In the genomic region with DNA sequence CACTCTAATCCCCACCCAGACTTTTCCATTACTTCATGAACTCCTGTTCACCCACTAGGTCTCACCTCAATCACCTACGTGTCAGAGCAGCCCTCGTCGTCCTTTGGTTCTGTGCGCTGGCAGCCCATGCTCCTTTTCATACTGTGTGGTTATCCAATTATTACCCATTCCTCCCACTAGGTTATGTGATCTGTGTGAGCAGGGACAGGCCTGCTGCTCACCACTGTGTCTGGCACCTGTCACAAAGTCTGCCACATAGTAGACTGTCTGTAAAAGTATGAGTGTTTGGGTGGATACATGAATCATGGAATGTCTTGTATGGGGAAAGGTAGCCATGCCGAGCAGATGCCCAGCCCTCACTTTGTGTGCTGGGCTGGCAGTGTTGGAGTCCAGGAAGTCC, we compare ENCODE assay signal across 22 cellular contexts. TPM values are rescaled to one million over a fixed set of nuclear protein-coding genes. Genes with fewer than 3 reads are reported as not detected.
DNase-seq lines count a peak whose midpoint lies in the region; ATAC-seq and TF ChIP-seq lines count a peak whose summit lies in the region.
"Had no signal": no experiment of that assay in that cellular context is flagged by ENCODE, and none has a peak within 500 bp of the region (broad histone marks: within the 10 kb centered on the region; RNA-seq: fewer than 3 reads in every experiment).

No MANE protein-coding gene starts in this region.

- H2AFZ ChIP-seq in smooth muscle cell (ENCODE audit: low read depth) = no peak overlapping the region

- peaks cover 20% of the 10 kb centered on the region for H3K27me3 Mint-ChIP-seq in stimulated activated naive CD8-positive, alpha-beta T cell treated with anti-CD3 and anti-CD28 coated beads, Interleukin-15, amount 100 ng/mL, for 72 hours
- peaks cover 4% of the 10 kb centered on the region for H3K27me3 Mint-ChIP-seq in glutamatergic neuron (ENCODE audit: unreplicated experiment)

- H3K4me3 Mint-ChIP-seq in stimulated activated naive CD8-positive, alpha-beta T cell treated with anti-CD3 and anti-CD28 coated beads, Interleukin-15, amount 100 ng/mL, for 72 hours = no peak overlapping the region
- H3K4me3 Mint-ChIP-seq in glutamatergic neuron (ENCODE audit: unreplicated experiment) = no peak overlapping the region
- H3K4me3 Mint-ChIP-seq: B cell; CD8-positive, alpha-beta T cell had no signal

- H3K79me2 ChIP-seq in smooth muscle cell (ENCODE audit: low read depth) = no peaks in the 10 kb centered on the region

- no peak overlapping the region for H3K4me2 ChIP-seq in smooth muscle cell
- H3K4me2 ChIP-seq: KMS-11 had no signal

- no peak overlapping the region for H3K9ac ChIP-seq in smooth muscle cell (ENCODE audit: low read depth)
- H3K9ac ChIP-seq: KMS-11 had no signal

- H3K4me3 ChIP-seq in smooth muscle cell = no peak overlapping the region

- H3F3A ChIP-seq in smooth muscle cell (ENCODE audit: low read depth) = no peaks in the 10 kb centered on the region

- no peaks in the 10 kb centered on the region for H4K20me1 ChIP-seq in smooth muscle cell (ENCODE audit: low read depth)

- no peaks in the 10 kb centered on the region for H3K36me3 Mint-ChIP-seq in glutamatergic neuron (ENCODE audit: unreplicated experiment)
- H3K36me3 Mint-ChIP-seq: CD8-positive, alpha-beta T cell had no signal

- H3K4me1 ChIP-seq in smooth muscle cell (ENCODE audit: low read depth) = no peaks in the 10 kb centered on the region

- no peaks in the 10 kb centered on the region for H3K36me3 ChIP-seq in smooth muscle cell (ENCODE audit: low read depth)

- H3K27me3 ChIP-seq in smooth muscle cell (ENCODE audit: low read depth) = peaks cover 17% of the 10 kb centered on the region

- H3K27ac ChIP-seq in smooth muscle cell (ENCODE audit: low read depth) = no peak overlapping the region
- H3K27ac ChIP-seq: 22Rv1, C4-2B, KMS-11 had no signal

- 90% methylated on average over 5 of the region's 5 CpGs for WGBS in smooth muscle cell (ENCODE audit: low lambda C conversion rate)

- no peaks in the 10 kb centered on the region for H3K9me3 ChIP-seq in smooth muscle cell (replicated peaks; ENCODE audit: low read depth)

- H3K9me3 Mint-ChIP-seq in stimulated activated naive CD8-positive, alpha-beta T cell treated with anti-CD3 and anti-CD28 coated beads, Interleukin-15, amount 100 ng/mL, for 72 hours = no peaks in the 10 kb centered on the region
- peaks cover 5% of the 10 kb centered on the region for H3K9me3 Mint-ChIP-seq in glutamatergic neuron (ENCODE audit: unreplicated experiment)
- H3K9me3 Mint-ChIP-seq: CD8-positive, alpha-beta T cell had no signal

- DNase-seq in DMS 273 (lab: John Stamatoyannopoulos, UW; ENCODE audit: unreplicated experiment) = peak; percentile 17
- no peak for DNase-seq in DMS 273 treated with DMSO at 0.1 percent for 48 hours (lab: John Stamatoyannopoulos, UW)
- DNase-seq in stimulated activated naive CD8-positive, alpha-beta T cell treated with anti-CD3 and anti-CD28 coated beads, Interleukin-15, Interleukin-2, amounts not matched to agents 100 U/mL and 50 U/mL, for 24 hours = no peak
- DNase-seq in stimulated activated naive CD8-positive, alpha-beta T cell treated with anti-CD3 and anti-CD28 coated beads, Interleukin-15, amount 100 ng/mL, for 72 hours = no peak
- no peak for DNase-seq in smooth muscle cell (lab: John Stamatoyannopoulos, UW; ENCODE audit: unreplicated experiment)
- DNase-seq in stimulated activated CD4-positive, alpha-beta T cell treated with anti-CD3 and anti-CD28 coated beads, Interleukin-4, amount 100 ng/mL, for 4 hours = no peak
- no peak for DNase-seq in glutamatergic neuron
- DNase-seq: CD8-positive, alpha-beta T cell; DMS153; H7; MM.1S; NCI-H1694; NCI-H2081; NCI-H524; NCI-H748 treated with DMSO at 0.1 percent for 48 hours; NK-92 treated with Interleukin-12 subunit alpha and Interleukin-12 subunit beta, amount 100 ng/mL, for 24 hours; PC-3 had no signal

- TF ChIP-seq CTCF in smooth muscle cell (IDR thresholded peaks at IDR 0.05; ENCODE audit: borderline replicate concordance, insufficient read depth, poor library complexity, severe bottlenecking) (peak; percentile 6), glutamatergic neuron (IDR thresholded peaks at IDR 0.05; ENCODE audit: partially characterized antibody, unreplicated experiment) (no peak)

- peak; percentile 9 for ATAC-seq in stimulated activated naive CD8-positive, alpha-beta T cell treated with anti-CD3 and anti-CD28 coated beads, Interleukin-15, Interleukin-2, amounts not matched to agents 100 U/mL and 50 U/mL, for 24 hours
- no peak for ATAC-seq in stimulated activated naive CD8-positive, alpha-beta T cell treated with anti-CD3 and anti-CD28 coated beads, Interleukin-15, amount 100 ng/mL, for 72 hours
- ATAC-seq in esophagus mucosa = peak; percentile 50
- ATAC-seq: CD8-positive, alpha-beta T cell; PC-3 had no signal

- H3K27ac Mint-ChIP-seq in stimulated activated naive CD8-positive, alpha-beta T cell treated with anti-CD3 and anti-CD28 coated beads, Interleukin-15, amount 100 ng/mL, for 72 hours = no peak overlapping the region
- H3K27ac Mint-ChIP-seq in glutamatergic neuron (ENCODE audit: unreplicated experiment) = no peak overlapping the region
- H3K27ac Mint-ChIP-seq: B cell; CD8-positive, alpha-beta T cell had no signal

- H3K4me1 Mint-ChIP-seq in stimulated activated naive CD8-positive, alpha-beta T cell treated with anti-CD3 and anti-CD28 coated beads, Interleukin-15, amount 100 ng/mL, for 72 hours = no peaks in the 10 kb centered on the region
- peaks cover 2% of the 10 kb centered on the region for H3K4me1 Mint-ChIP-seq in glutamatergic neuron (ENCODE audit: low read depth, unreplicated experiment)
- H3K4me1 Mint-ChIP-seq: B cell had no signal

RNA-seq across cellular contexts. Expression of a gene that starts 12.1 kb away (rescaled TPM):
- total RNA-seq in esophagus mucosa (46.8 TPM), smooth muscle cell (61.7 and 85.4 TPM in 2 replicates), glutamatergic neuron (ENCODE audit: unreplicated experiment) (36.9 TPM)
- 24.8 and 28.5 TPM in 2 replicates for polyA plus RNA-seq in smooth muscle cell
